In the genomic region with DNA sequence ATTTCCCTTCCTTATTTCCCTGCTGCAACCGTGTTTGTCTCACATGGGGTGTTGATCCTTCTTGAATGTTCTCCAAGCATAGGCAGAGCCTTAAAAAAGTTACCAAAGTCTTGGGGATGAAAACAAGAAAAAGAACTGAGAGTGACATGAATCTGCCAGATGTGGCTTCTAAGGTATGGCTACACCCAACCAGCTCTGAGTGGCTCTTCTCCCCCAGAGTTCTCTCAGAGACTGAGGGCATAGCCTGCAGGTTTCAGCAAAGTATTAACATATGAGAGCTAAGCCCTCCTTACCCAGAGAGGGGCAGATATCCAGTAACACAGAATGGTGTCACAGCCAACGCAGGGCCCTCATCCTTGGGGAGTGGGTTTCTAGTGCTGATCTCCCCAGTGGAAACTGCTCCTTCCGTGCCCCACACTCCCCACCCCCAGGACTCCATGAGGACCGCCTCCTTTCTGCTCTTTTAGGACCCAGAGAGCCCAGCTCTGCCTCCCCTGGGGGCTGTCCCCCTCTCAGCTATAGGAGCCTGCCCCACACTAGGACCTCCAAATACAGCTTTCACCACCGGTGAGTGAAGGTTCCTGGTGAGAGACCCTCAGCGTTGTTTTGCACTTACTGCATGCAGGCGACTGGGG, we compare ENCODE assay signal across 29 cellular contexts. TPM values are rescaled to one million over a fixed set of nuclear protein-coding genes. Genes with fewer than 3 reads are reported as not detected.
"Had no signal": no experiment of that assay in that cellular context is flagged by ENCODE, and none has a peak within 500 bp of the region (broad histone marks: within the 10 kb centered on the region; RNA-seq: fewer than 3 reads in every experiment).

No MANE protein-coding gene starts in this region.

- H3K27ac ChIP-seq: adrenal gland, body of pancreas, epithelial cell of prostate, esophagus squamous epithelium, gastroesophageal sphincter, VCaP had no signal

- H3K27me3 ChIP-seq: adrenal gland, body of pancreas, esophagus squamous epithelium, gastroesophageal sphincter had no signal

- DNase-seq: activated CD4-positive, alpha-beta T cell treated with anti-CD3 and anti-CD28 coated beads for 1 hour; activated CD4-positive, alpha-beta T cell treated with anti-CD3 and anti-CD28 coated beads for 4 hours; activated CD4-positive, alpha-beta T cell treated with anti-CD3 and anti-CD28 coated beads, Interleukin-2, amount 50 U/mL, for 1 hour; activated CD4-positive, alpha-beta T cell treated with anti-CD3 and anti-CD28 coated beads, Interleukin-2, amount 50 U/mL, for 48 hours; activated CD8-positive, alpha-beta memory T cell treated with anti-CD3 and anti-CD28 coated beads for 24 hours; activated CD8-positive, alpha-beta T cell treated with anti-CD3 and anti-CD28 coated beads for 36 hours; activated effector memory CD4-positive, alpha-beta T cell treated with Interleukin-2 at 50 U/mL for 16 hours; activated gamma-delta T cell treated with Interleukin-2 at 50 U/mL for 16 hours; activated naive CD4-positive, alpha-beta T cell treated with anti-CD3 and anti-CD28 coated beads, Interleukin-2, amount 50 U/mL, for 16 hours; activated naive CD4-positive, alpha-beta T cell treated with Interleukin-2 at 50 U/mL for 16 hours; activated naive CD8-positive, alpha-beta T cell treated with anti-CD3 and anti-CD28 coated beads, Interleukin-2, amount 50 U/mL, for 24 hours; activated T-cell treated with anti-CD3 and anti-CD28 coated beads, Interleukin-2, amount 50 U/mL, for 4 hours; amygdala; aorta; body of pancreas; caudate nucleus; effector CD8-positive, alpha-beta T cell; esophagus squamous epithelium; foreskin melanocyte; T-helper 2 cell had no signal

- H3K4me3 ChIP-seq: adrenal gland, body of pancreas, esophagus squamous epithelium, gastroesophageal sphincter had no signal

- H3K36me3 ChIP-seq: adrenal gland had no signal

- H3K27me3 Mint-ChIP-seq: activated CD8-positive, alpha-beta T cell treated with anti-CD3 and anti-CD28 coated beads for 36 hours; activated naive CD8-positive, alpha-beta T cell; activated naive CD8-positive, alpha-beta T cell treated with anti-CD3 and anti-CD28 coated beads, Interleukin-2, amount 50 U/mL, for 24 hours; activated T-helper 17 cell treated with anti-CD3 and anti-CD28 coated beads, Interleukin-2, amount 50 U/mL, for 72 hours had no signal

- ATAC-seq: activated CD8-positive, alpha-beta T cell treated with anti-CD3 and anti-CD28 coated beads for 36 hours; activated naive CD8-positive, alpha-beta T cell treated with anti-CD3 and anti-CD28 coated beads, Interleukin-2, amount 50 U/mL, for 24 hours; activated T-cell treated with anti-CD3 and anti-CD28 coated beads, Interleukin-2, amount 50 U/mL, for 4 hours; activated T-helper 17 cell treated with anti-CD3 and anti-CD28 coated beads, Interleukin-2, amount 50 U/mL, for 72 hours; body of pancreas; gastroesophageal sphincter; WTC11 had no signal

- H3K4me3 Mint-ChIP-seq: activated CD8-positive, alpha-beta T cell treated with anti-CD3 and anti-CD28 coated beads for 36 hours; activated naive CD8-positive, alpha-beta T cell; activated naive CD8-positive, alpha-beta T cell treated with anti-CD3 and anti-CD28 coated beads, Interleukin-2, amount 50 U/mL, for 24 hours; activated T-cell treated with anti-CD3 and anti-CD28 coated beads, Interleukin-2, amount 50 U/mL, for 4 hours; activated T-helper 17 cell treated with anti-CD3 and anti-CD28 coated beads, Interleukin-2, amount 50 U/mL, for 72 hours; WTC11 had no signal

- H3K9me3 Mint-ChIP-seq: activated CD8-positive, alpha-beta T cell treated with anti-CD3 and anti-CD28 coated beads for 36 hours; activated naive CD8-positive, alpha-beta T cell treated with anti-CD3 and anti-CD28 coated beads, Interleukin-2, amount 50 U/mL, for 24 hours; activated T-cell treated with anti-CD3 and anti-CD28 coated beads, Interleukin-2, amount 50 U/mL, for 4 hours; activated T-helper 17 cell treated with anti-CD3 and anti-CD28 coated beads, Interleukin-2, amount 50 U/mL, for 72 hours; WTC11 had no signal

- H3K4me1 ChIP-seq: esophagus squamous epithelium, gastroesophageal sphincter had no signal

- H3K27ac Mint-ChIP-seq: activated CD8-positive, alpha-beta T cell treated with anti-CD3 and anti-CD28 coated beads for 36 hours; activated naive CD8-positive, alpha-beta T cell; activated naive CD8-positive, alpha-beta T cell treated with anti-CD3 and anti-CD28 coated beads, Interleukin-2, amount 50 U/mL, for 24 hours; activated T-helper 17 cell treated with anti-CD3 and anti-CD28 coated beads, Interleukin-2, amount 50 U/mL, for 72 hours; WTC11 had no signal

- H3K9me3 ChIP-seq: adrenal gland, body of pancreas, esophagus squamous epithelium, gastroesophageal sphincter had no signal

- H3K4me1 Mint-ChIP-seq: activated T-helper 17 cell treated with anti-CD3 and anti-CD28 coated beads, Interleukin-2, amount 50 U/mL, for 72 hours; WTC11 had no signal

- H3K36me3 Mint-ChIP-seq: activated naive CD8-positive, alpha-beta T cell had no signal

RNA-seq across cellular contexts. Expression of a gene that starts 23.3 kb away (rescaled TPM):
- total RNA-seq: glomerular endothelial cell; T-helper 1 cell treated with Interleukin-12 subunit alpha and Interleukin-12 subunit beta and Interleukin-4 antibody, amounts not matched to agents 30 ng/mL and 1 ng/mL, for 36 hours had no signal
